ENCODE assay signal across 1 cellular context in genomic region chr9:134135343-134136116, GRCh38.
TF ChIP-seq lines count a peak whose summit lies in the region.

Gene WDR5 (plus strand): TSS chr9:134136082. CDS start chr9:134139878, 3,796 bp downstream.

TF ChIP-seq in HepG2, 621 proteins besides CTCF, POLR2A, EP300 and RAD21 (continued from another document and continues in another):
- TF ChIP-seq ZBTB33 (CRISPR knock-in tag; IDR thresholded peaks at IDR 0.05): peak; percentile 2; the same call in 1 of the 2 replicates
- TF ChIP-seq GATAD2A (CRISPR knock-in tag; IDR thresholded peaks at IDR 0.05): no peak
- TF ChIP-seq JUND (CRISPR knock-in tag; IDR thresholded peaks at IDR 0.05): no peak
- TF ChIP-seq HMGXB4 (CRISPR knock-in tag; IDR thresholded peaks at IDR 0.05; ENCODE audit: borderline replicate concordance in 1 of 2, low read depth in 1 of 2): peak; percentile 85 to 91
- TF ChIP-seq ZNF10 (CRISPR knock-in tag; IDR thresholded peaks at IDR 0.05; ENCODE audit: borderline replicate concordance, low read depth): no peak
- TF ChIP-seq ZNF790 (CRISPR knock-in tag; IDR thresholded peaks at IDR 0.05; ENCODE audit: borderline replicate concordance): no peak
- no peak for TF ChIP-seq SSRP1 (CRISPR knock-in tag; IDR thresholded peaks at IDR 0.05)
- peak; percentile 42; the same call in 1 of the 2 replicates for TF ChIP-seq ZBTB7B (CRISPR knock-in tag; IDR thresholded peaks at IDR 0.05)
- peak; percentile 64 for TF ChIP-seq SAP130 (CRISPR knock-in tag; IDR thresholded peaks at IDR 0.05; ENCODE audit: low read depth)
- peak; percentile 67; the same call in 1 of the 2 replicates for TF ChIP-seq MXD1 (CRISPR knock-in tag; IDR thresholded peaks at IDR 0.05)
- no peak for TF ChIP-seq SIX4 (CRISPR knock-in tag; IDR thresholded peaks at IDR 0.05)
- peak; percentile 80 for TF ChIP-seq THAP11 (CRISPR knock-in tag; IDR thresholded peaks at IDR 0.05)
- TF ChIP-seq IRF2 (CRISPR knock-in tag; IDR thresholded peaks at IDR 0.05): 0 out of 2 replicates have a peak, but pooled peaks have one; percentile 15
- no peak for TF ChIP-seq HMGA1 (CRISPR knock-in tag; conservative IDR thresholded peaks at IDR 0.05)
- TF ChIP-seq MBD4 (IDR thresholded peaks at IDR 0.05; ENCODE audit: borderline replicate concordance, low read length): no peak
- TF ChIP-seq CENPT (CRISPR knock-in tag; IDR thresholded peaks at IDR 0.05; ENCODE audit: low read depth): 0 out of 2 replicates have a peak, but pooled peaks have one; percentile 24
- TF ChIP-seq FOSL2 (CRISPR knock-in tag; IDR thresholded peaks at IDR 0.05): 0 out of 2 replicates have a peak, but pooled peaks have one; percentile 3
- no peak for TF ChIP-seq ZNF282 (IDR thresholded peaks at IDR 0.05; ENCODE audit: partially characterized antibody)
- peak; percentile 72; the same call in 1 of the 2 replicates for TF ChIP-seq UBTF (CRISPR knock-in tag; IDR thresholded peaks at IDR 0.05)
- TF ChIP-seq NR0B2 (CRISPR knock-in tag; IDR thresholded peaks at IDR 0.05): no peak
- no peak for TF ChIP-seq ZNF597 (CRISPR knock-in tag; IDR thresholded peaks at IDR 0.05)
- TF ChIP-seq ZNF792 (CRISPR knock-in tag; IDR thresholded peaks at IDR 0.05): 0 out of 2 replicates have a peak, but pooled peaks have one; percentile 30
- no peak for TF ChIP-seq GTF3A (CRISPR knock-in tag; conservative IDR thresholded peaks at IDR 0.05)
- TF ChIP-seq PRMT3 (CRISPR knock-in tag; IDR thresholded peaks at IDR 0.05; ENCODE audit: borderline replicate concordance, low read depth): no peak
- no peak for TF ChIP-seq ZNF180 (CRISPR knock-in tag; IDR thresholded peaks at IDR 0.05; ENCODE audit: borderline replicate concordance, low read depth)
- no peak for TF ChIP-seq KAT7 (CRISPR knock-in tag; IDR thresholded peaks at IDR 0.05; ENCODE audit: borderline replicate concordance)
- no peak for TF ChIP-seq ZBTB49 (CRISPR knock-in tag; IDR thresholded peaks at IDR 0.05; ENCODE audit: borderline replicate concordance)
- no peak for TF ChIP-seq ZBTB34 (CRISPR knock-in tag; IDR thresholded peaks at IDR 0.05)
- peak; percentile 74; the same call in 1 of the 2 replicates for TF ChIP-seq TIGD3 (CRISPR knock-in tag; IDR thresholded peaks at IDR 0.05; ENCODE audit: borderline replicate concordance)
- TF ChIP-seq ARHGAP35 (CRISPR knock-in tag; IDR thresholded peaks at IDR 0.05; ENCODE audit: borderline replicate concordance): no peak; the same call in 1 of the 2 replicates
- no peak for TF ChIP-seq ZBTB39 (CRISPR knock-in tag; IDR thresholded peaks at IDR 0.05)
- TF ChIP-seq ZNF512B (CRISPR knock-in tag; IDR thresholded peaks at IDR 0.05; ENCODE audit: borderline replicate concordance): no peak
- TF ChIP-seq KAT2B (IDR thresholded peaks at IDR 0.05; ENCODE audit: borderline replicate concordance, low read depth, low read length): no peak
- TF ChIP-seq MEIS2 (CRISPR knock-in tag; IDR thresholded peaks at IDR 0.05): no peak
- no peak for TF ChIP-seq HOXA7 (CRISPR knock-in tag; IDR thresholded peaks at IDR 0.05)
- no peak for TF ChIP-seq IKZF1 (IDR thresholded peaks at IDR 0.05)
- TF ChIP-seq ZNF879 (CRISPR knock-in tag; IDR thresholded peaks at IDR 0.05): no peak
- peak; percentile 78 for TF ChIP-seq ZFX (CRISPR knock-in tag; IDR thresholded peaks at IDR 0.05; ENCODE audit: low read depth)
- TF ChIP-seq ZBTB2 (CRISPR knock-in tag; IDR thresholded peaks at IDR 0.05; ENCODE audit: low read depth): no peak
- TF ChIP-seq ZNF33A (CRISPR knock-in tag; IDR thresholded peaks at IDR 0.05; ENCODE audit: borderline replicate concordance): no peak
